8 cellular contexts compared by ENCODE assay signal in genomic region chr15:39782441-39783138, GRCh38. TPM values are rescaled to one million over a fixed set of nuclear protein-coding genes. Genes with fewer than 3 reads are reported as not detected.
DNase-seq lines count a peak whose midpoint lies in the region; ATAC-seq and TF ChIP-seq lines count a peak whose summit lies in the region.

Gene FSIP1, minus strand, starts transcription at chr15:39782841. Its CDS starts 6,317 bp downstream, at chr15:39776524.

- H3K27me3 ChIP-seq in OCI-LY3 (ENCODE audit: low read depth, low read length) = no peaks in the 10 kb centered on the region

- peak; percentile 87 for DNase-seq in DMS 273 treated with DMSO at 0.1 percent for 48 hours (lab: John Stamatoyannopoulos, UW)
- DNase-seq in HuH-7.5 (ENCODE audit: low spot score) = peak; percentile 81
- peak; percentile 89 for DNase-seq in activated T-cell treated with anti-CD3 and anti-CD28 coated beads for 4 hours
- peak; percentile 87 for DNase-seq in epithelial cell of prostate (ENCODE audit: low read depth, low spot score)
- DNase-seq in mucosa of gallbladder (ENCODE audit: low spot score) = peak; percentile 97
- peak; percentile 92 for DNase-seq in stimulated activated CD8-positive, alpha-beta memory T cell treated with anti-CD3 and anti-CD28 coated beads, Interleukin-4, amount 100 ng/mL, for 24 hours (ENCODE audit: low read depth)

- no peaks in the 10 kb centered on the region for H3K9me3 ChIP-seq in OCI-LY3 (ENCODE audit: insufficient read depth, low read length)

- no peaks in the 10 kb centered on the region for H4K20me1 ChIP-seq in OCI-LY3 (ENCODE audit: insufficient read depth, low read length)

- peak within 1 kb of the TSS; percentile 92 for H3K4me2 ChIP-seq in OCI-LY3 (ENCODE audit: low read length)

- peak within 1 kb of the TSS; percentile 97 for H2AFZ ChIP-seq in OCI-LY3 (ENCODE audit: low read depth, low read length)

- peaks cover 12% of the 10 kb centered on the region for H3K79me2 ChIP-seq in OCI-LY3 (ENCODE audit: low read length)

- peak; percentile 96 for ATAC-seq in GM21528 (IDR thresholded peaks at IDR 0.05; ENCODE audit: low FRiP score, unreplicated experiment)

- TF ChIP-seq CTCF in OCI-LY3 (IDR thresholded peaks at IDR 0.05; ENCODE audit: low read depth, low read length) = no peak

- H3K9ac ChIP-seq in OCI-LY3 (ENCODE audit: low read length) = peak within 1 kb of the TSS; percentile 91

- peak within 1 kb of the TSS; percentile 96 for H3K4me3 ChIP-seq in OCI-LY3 (ENCODE audit: low read length)

- H3K27ac ChIP-seq in OCI-LY3 (ENCODE audit: low read length) (peak within 1 kb of the TSS; percentile 34), epithelial cell of prostate (peak within 1 kb of the TSS; percentile 46)

- H3K36me3 ChIP-seq in OCI-LY3 (replicated peaks; ENCODE audit: low read depth, low read length) = no peaks in the 10 kb centered on the region

- peaks cover 32% of the 10 kb centered on the region for H3K4me1 ChIP-seq in OCI-LY3 (ENCODE audit: low read length)

RNA-seq across cellular contexts. Expression of gene FSIP1, which starts in this region (rescaled TPM):
- 0.81 TPM for total RNA-seq in mucosa of gallbladder

Comparison
In these comparisons a context has a peak if more than half of its experiments do, and no peak if none do; other contexts are left out.
1. Peak in every context shown above with its lines: DNase-seq, ATAC-seq, H3K4me3 ChIP-seq and H3K27ac ChIP-seq.
2. Peak in DNase-seq in mucosa of gallbladder; RNA of the gene not detected or under 1 TPM.